Comparison of ENCODE assay signal across 11 cellular contexts in genomic region chr7:92131764-92132330, GRCh38. TPM values are rescaled to one million over a fixed set of nuclear protein-coding genes. Genes with fewer than 3 reads are reported as not detected.
DNase-seq lines count a peak whose midpoint lies in the region; ATAC-seq and TF ChIP-seq lines count a peak whose summit lies in the region.
"Had no signal": no experiment of that assay in that cellular context is flagged by ENCODE, and none has a peak within 500 bp of the region (broad histone marks: within the 10 kb centered on the region; RNA-seq: fewer than 3 reads in every experiment).

No MANE protein-coding gene starts in this region.

- H3K9me3 ChIP-seq in SU-DHL-6 (ENCODE audit: insufficient read depth, low read length) = no peaks in the 10 kb centered on the region

- peak overlapping the region; percentile 86 for H3K9ac ChIP-seq in SU-DHL-6 (ENCODE audit: low read length)

- TF ChIP-seq CTCF in SU-DHL-6 (IDR thresholded peaks at IDR 0.05; ENCODE audit: insufficient read depth, low read length, poor library complexity, severe bottlenecking) (no peak), fibroblast of the aortic adventitia (IDR thresholded peaks at IDR 0.05; ENCODE audit: insufficient read depth, low read length) (no peak)

- peaks cover 9% of the 10 kb centered on the region for H3K36me3 Mint-ChIP-seq in activated naive CD8-positive, alpha-beta T cell
- H3K36me3 Mint-ChIP-seq in activated naive CD8-positive, alpha-beta T cell treated with anti-CD3 and anti-CD28 coated beads for 36 hours = peaks cover 26% of the 10 kb centered on the region
- H3K36me3 Mint-ChIP-seq in stimulated activated naive B cell treated with anti-CD40 and anti-IgM and Interleukin-4, amounts not matched to agents 10 μg/mL and 1 μg/mL and 100 μg/mL, for 72 hours = peaks cover 31 to 36% of the 10 kb centered on the region in 2 donors

- no peaks in the 10 kb centered on the region for H3K9me3 Mint-ChIP-seq in activated naive CD8-positive, alpha-beta T cell (ENCODE audit: low read depth)
- no peaks in the 10 kb centered on the region for H3K9me3 Mint-ChIP-seq in activated naive CD8-positive, alpha-beta T cell treated with anti-CD3 and anti-CD28 coated beads for 36 hours
- H3K9me3 Mint-ChIP-seq in stimulated activated naive B cell treated with anti-CD40 and anti-IgM and Interleukin-4, amounts not matched to agents 10 μg/mL and 1 μg/mL and 100 μg/mL, for 72 hours = peaks cover 0 to 4% of the 10 kb centered on the region in 2 donors

- no peaks in the 10 kb centered on the region for H3K27me3 Mint-ChIP-seq in activated naive CD8-positive, alpha-beta T cell
- peaks cover 6% of the 10 kb centered on the region for H3K27me3 Mint-ChIP-seq in activated naive CD8-positive, alpha-beta T cell treated with anti-CD3 and anti-CD28 coated beads for 36 hours
- H3K27me3 Mint-ChIP-seq in stimulated activated naive B cell treated with anti-CD40 and anti-IgM and Interleukin-4, amounts not matched to agents 10 μg/mL and 1 μg/mL and 100 μg/mL, for 72 hours = no peaks in the 10 kb centered on the region

- DNase-seq in activated naive CD8-positive, alpha-beta T cell treated with anti-CD3 and anti-CD28 coated beads for 36 hours = no peak
- DNase-seq in fibroblast of the aortic adventitia (ENCODE audit: low read depth) (no peak), NCI-H187 treated with DMSO at 0.1 percent for 48 hours (lab: John Stamatoyannopoulos, UW) (no peak)
- DNase-seq in stimulated activated naive B cell treated with anti-CD40 and anti-IgM and Interleukin-4, amounts not matched to agents 10 μg/mL and 1 μg/mL and 100 μg/mL, for 72 hours = no peak
- DNase-seq: central memory CD4-positive, alpha-beta T cell; NCI-H526 treated with DMSO at 0.1 percent for 48 hours; T1000 had no signal

- H3K27ac ChIP-seq in SU-DHL-6 (ENCODE audit: low read depth, low read length) = peak overlapping the region; percentile 89

- no peak for ATAC-seq in stimulated activated naive B cell treated with anti-CD40 and anti-IgM and Interleukin-4, amounts not matched to agents 10 μg/mL and 1 μg/mL and 100 μg/mL, for 72 hours (replicated peaks)
- ATAC-seq in GM21825 (IDR thresholded peaks at IDR 0.05; ENCODE audit: unreplicated experiment) (no peak), HG02763 (IDR thresholded peaks at IDR 0.05; ENCODE audit: unreplicated experiment) (no peak)

- H3K27ac Mint-ChIP-seq in activated naive CD8-positive, alpha-beta T cell = no peak overlapping the region
- H3K27ac Mint-ChIP-seq in activated naive CD8-positive, alpha-beta T cell treated with anti-CD3 and anti-CD28 coated beads for 36 hours = no peak overlapping the region
- no peak overlapping the region for H3K27ac Mint-ChIP-seq in stimulated activated naive B cell treated with anti-CD40 and anti-IgM and Interleukin-4, amounts not matched to agents 10 μg/mL and 1 μg/mL and 100 μg/mL, for 72 hours

- peak overlapping the region; percentile 83 for H3K4me2 ChIP-seq in SU-DHL-6 (ENCODE audit: low read depth, low read length, poor library complexity, severe bottlenecking)

- H3K79me2 ChIP-seq in SU-DHL-6 (ENCODE audit: insufficient read depth, low read length) = peaks cover 70% of the 10 kb centered on the region

- H3F3A ChIP-seq in SU-DHL-6 (ENCODE audit: insufficient read depth) = peaks cover 21% of the 10 kb centered on the region; the same call in 1 of the 2 replicates

- H3K4me1 Mint-ChIP-seq in activated naive CD8-positive, alpha-beta T cell (ENCODE audit: low read depth) = peaks cover 39% of the 10 kb centered on the region
- H3K4me1 Mint-ChIP-seq in activated naive CD8-positive, alpha-beta T cell treated with anti-CD3 and anti-CD28 coated beads for 36 hours = peaks cover 26% of the 10 kb centered on the region
- peaks cover 20 to 27% of the 10 kb centered on the region in 2 donors for H3K4me1 Mint-ChIP-seq in stimulated activated naive B cell treated with anti-CD40 and anti-IgM and Interleukin-4, amounts not matched to agents 10 μg/mL and 1 μg/mL and 100 μg/mL, for 72 hours

- peaks cover 50% of the 10 kb centered on the region for H3K36me3 ChIP-seq in SU-DHL-6 (ENCODE audit: low read length)

- H3K9me2 ChIP-seq in SU-DHL-6 (replicated peaks; ENCODE audit: insufficient read depth, low read length) = no peaks in the 10 kb centered on the region

- no peaks in the 10 kb centered on the region for H3K27me3 ChIP-seq in SU-DHL-6 (ENCODE audit: low read length)

- H3K4me3 Mint-ChIP-seq in activated naive CD8-positive, alpha-beta T cell = peak overlapping the region; percentile 59
- H3K4me3 Mint-ChIP-seq in activated naive CD8-positive, alpha-beta T cell treated with anti-CD3 and anti-CD28 coated beads for 36 hours = no peak overlapping the region
- H3K4me3 Mint-ChIP-seq in stimulated activated naive B cell treated with anti-CD40 and anti-IgM and Interleukin-4, amounts not matched to agents 10 μg/mL and 1 μg/mL and 100 μg/mL, for 72 hours = peak overlapping the region; percentile 29 to 48

- H3K4me3 ChIP-seq in SU-DHL-6 (ENCODE audit: insufficient read depth, low read length, poor library complexity, severe bottlenecking) (peak overlapping the region; percentile 87), fibroblast of the aortic adventitia (ENCODE audit: low read depth, low read length) (peak overlapping the region; percentile 38)

- no peak overlapping the region for H2AFZ ChIP-seq in SU-DHL-6 (ENCODE audit: low read depth, low read length, severe bottlenecking)

- H4K20me1 ChIP-seq in SU-DHL-6 (ENCODE audit: low read depth, low read length) = peaks cover 51% of the 10 kb centered on the region

RNA-seq across cellular contexts. Expression of gene CYP51A1, which starts 2.4 kb away (rescaled TPM):
- 10 to 100 TPM; 57.3 to 62.3 TPM for total RNA-seq in activated naive CD8-positive, alpha-beta T cell treated with anti-CD3 and anti-CD28 coated beads for 36 hours
- 119 and 120 TPM in 2 replicates for total RNA-seq in fibroblast of the aortic adventitia (ENCODE audit: low replicate concordance)

RNA-seq across cellular contexts. Expression of gene LRRD1, which starts 47.1 kb away (rescaled TPM):
- not detected for total RNA-seq in activated naive CD8-positive, alpha-beta T cell treated with anti-CD3 and anti-CD28 coated beads for 36 hours
- total RNA-seq in fibroblast of the aortic adventitia (ENCODE audit: low replicate concordance) = 0.09 and 0.41 TPM in 2 replicates
